Comparison of ENCODE assay signal across 7 cellular contexts in the genomic region with DNA sequence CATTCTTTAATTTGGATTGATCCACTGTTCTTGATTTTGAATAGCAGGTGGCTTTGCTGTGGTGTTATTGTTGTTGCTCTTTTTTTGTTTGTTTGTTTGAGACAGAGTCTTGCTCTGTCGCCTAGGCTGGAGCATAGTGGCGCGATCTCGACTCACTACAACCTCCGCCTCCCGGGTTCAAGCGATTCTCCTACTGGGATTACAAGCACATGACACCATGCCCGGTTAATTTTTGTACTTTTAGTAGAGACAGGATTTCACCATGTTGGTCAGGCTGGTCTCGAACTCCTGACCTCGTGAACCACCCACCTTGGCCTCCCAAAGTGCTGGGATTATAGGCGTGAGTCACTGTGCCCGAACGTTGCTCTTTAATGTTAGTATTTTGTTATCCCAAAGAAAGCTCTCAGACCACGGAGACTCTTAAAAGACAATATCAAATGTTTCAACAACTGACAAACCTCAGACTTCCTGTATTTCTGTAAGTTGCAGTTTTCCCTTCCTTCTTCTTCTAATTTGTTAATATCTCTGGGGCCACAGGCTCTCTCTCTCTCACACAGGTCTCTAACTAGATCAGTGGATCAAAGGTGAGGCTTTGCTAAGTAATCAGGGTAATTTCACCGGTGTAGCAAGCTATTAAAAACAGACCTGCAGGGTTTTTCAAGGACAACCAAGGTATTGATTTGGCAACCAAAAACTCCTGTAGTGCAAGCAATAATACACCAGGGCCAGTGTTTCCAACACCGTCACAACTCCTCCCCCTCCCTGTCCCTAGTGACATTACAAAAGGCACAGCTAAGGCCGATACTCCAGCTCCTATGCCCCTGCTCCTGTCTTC. TPM values are rescaled to one million over a fixed set of nuclear protein-coding genes. Genes with fewer than 3 reads are reported as not detected.
DNase-seq lines count a peak whose midpoint lies in the region; ATAC-seq and TF ChIP-seq lines count a peak whose summit lies in the region.

No MANE protein-coding gene starts in this region.

- no peaks in the 10 kb centered on the region for H3K9me3 ChIP-seq in prostate gland

- H3K4me1 ChIP-seq in prostate gland (replicated peaks) = peaks cover 3% of the 10 kb centered on the region

- no peaks in the 10 kb centered on the region for H3K27me3 ChIP-seq in prostate gland (replicated peaks; ENCODE audit: insufficient read depth)

- ATAC-seq in GM18520 (IDR thresholded peaks at IDR 0.05; ENCODE audit: unreplicated experiment) = peak; percentile 21
- peak; percentile 40 for ATAC-seq in HG02763 (IDR thresholded peaks at IDR 0.05; ENCODE audit: unreplicated experiment)

- TF ChIP-seq CTCF in fibroblast of pulmonary artery (IDR thresholded peaks at IDR 0.05; ENCODE audit: low read length, missing control alignments) (no peak), prostate gland (IDR thresholded peaks at IDR 0.05) (peak in 1 of 4 experiments; percentile 24)

- 50% methylated on average over 17 of the region's 17 CpGs for WGBS in prostate gland

- intact Hi-C loops in prostate gland (cut with DNase I) = no loop called here

- H3K4me3 ChIP-seq in fibroblast of pulmonary artery (replicated peaks; ENCODE audit: low read depth, low read length) = peak overlapping the region; percentile 21
- no peak overlapping the region for H3K4me3 ChIP-seq in prostate gland

- no peaks in the 10 kb centered on the region for H3K36me3 ChIP-seq in prostate gland

- H3K27ac ChIP-seq in prostate gland = peak overlapping the region; percentile 76 to 87

- TF ChIP-seq POLR2A in prostate gland (IDR thresholded peaks at IDR 0.05) = no peak

- DNase-seq in NCI-H82 treated with DMSO at 0.1 percent for 48 hours (lab: John Stamatoyannopoulos, UW; ENCODE audit: unreplicated experiment) = peak; percentile 16
- peak; percentile 34 for DNase-seq in activated CD8-positive, alpha-beta memory T cell treated with anti-CD3 and anti-CD28 coated beads, Interleukin-2, amount 50 U/mL, for 4 hours
- peak; percentile 74 for DNase-seq in fibroblast of pulmonary artery (ENCODE audit: low read depth)
- peak; percentile 53 for DNase-seq in prostate gland (ENCODE audit: low spot score)
- no peak for DNase-seq in NCI-H510A (lab: John Stamatoyannopoulos, UW)

RNA-seq across cellular contexts. Expression of a gene that starts 48.8 kb away (rescaled TPM):
- 10 to 100 TPM; 35.4 to 44.5 TPM for total RNA-seq in prostate gland
